23 cellular contexts compared by ENCODE assay signal in the genomic region with DNA sequence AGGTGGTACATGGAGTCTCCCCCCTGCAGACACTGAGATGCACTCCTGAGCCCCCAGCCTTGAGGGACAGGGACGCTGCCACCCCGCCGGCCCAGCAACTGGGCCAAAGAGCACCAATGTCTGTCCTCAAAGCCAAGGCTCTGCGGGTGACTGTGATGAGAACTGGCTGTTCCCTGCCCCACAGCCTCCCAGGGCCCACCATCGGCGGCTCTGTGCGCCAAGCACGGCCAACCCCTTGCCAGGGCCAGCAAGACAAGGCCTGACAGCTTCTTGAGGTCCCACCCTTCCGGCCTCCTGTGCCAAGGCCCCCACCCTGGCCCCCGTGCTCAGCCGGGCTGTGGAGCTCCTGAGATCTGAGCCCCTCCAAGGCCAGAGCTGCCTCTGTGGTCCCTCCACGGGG. TPM values are rescaled to one million over a fixed set of nuclear protein-coding genes. Genes with fewer than 3 reads are reported as not detected.
"Had no signal": no experiment of that assay in that cellular context is flagged by ENCODE, and none has a peak within 500 bp of the region (broad histone marks: within the 10 kb centered on the region; RNA-seq: fewer than 3 reads in every experiment).

No MANE protein-coding gene starts in this region.

- DNase-seq: Karpas-422, KG1, MG63, NCI-H1092, NCI-H1105 treated with DMSO at 0.1 percent for 48 hours, NCI-H1417 treated with DMSO at 0.1 percent for 48 hours, NCI-H146, NCI-H1694 treated with DMSO at 0.1 percent for 48 hours, NCI-H1930, NCI-H2081, NCI-H2107, NCI-H2227 treated with DMSO at 0.1 percent for 48 hours, NCI-H524, NCI-H526 treated with DMSO at 0.1 percent for 48 hours, NCI-H774, Right ventricle myocardium superior, RPMI8226, SIG-M5 had no signal

- H3K36me3 ChIP-seq: MG63, SJSA1 had no signal

- H3K9me3 ChIP-seq: MG63, SJSA1 had no signal

- H3K27me3 ChIP-seq: MG63 had no signal

- H3K27ac ChIP-seq: SJSA1, SK-N-MC had no signal

- FAIRE-seq: RCC 7860 had no signal

- H3K4me1 ChIP-seq: SJSA1 had no signal

- H3K4me3 ChIP-seq: MG63, SJSA1, SK-N-MC had no signal

RNA-seq across cellular contexts. Expression of a gene that starts 34.2 kb away (rescaled TPM):
- total RNA-seq: HT-29, NCI-H460, Right ventricle myocardium superior, SJSA1 had no signal
